20 cellular contexts compared by ENCODE assay signal in the genomic region with DNA sequence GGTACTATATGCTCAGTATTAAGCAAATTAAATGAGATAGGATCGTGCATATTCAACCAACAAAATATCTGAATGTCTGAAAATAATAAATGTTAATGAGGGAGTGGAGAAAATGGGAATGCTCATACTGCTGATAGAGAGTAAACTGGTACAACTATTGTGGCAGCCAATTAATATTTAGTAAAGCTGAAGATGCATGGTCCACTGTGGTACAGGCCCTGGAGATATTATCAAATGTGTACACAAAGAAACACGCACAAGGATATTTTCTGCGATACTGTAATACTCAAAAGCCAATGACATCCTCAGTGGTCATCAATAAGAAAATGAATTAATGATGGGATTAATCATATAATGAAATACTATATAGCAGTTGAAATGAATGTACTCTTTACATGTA. TPM values are rescaled to one million over a fixed set of nuclear protein-coding genes. Genes with fewer than 3 reads are reported as not detected.
A peak's percentile ranks its signal among the peaks of the same experiment; 100 is the strongest.
DNase-seq lines count a peak whose midpoint lies in the region; ATAC-seq and TF ChIP-seq lines count a peak whose summit lies in the region.
"Had no signal": no experiment of that assay in that cellular context is flagged by ENCODE, and none has a peak within 500 bp of the region (broad histone marks: within the 10 kb centered on the region; RNA-seq: fewer than 3 reads in every experiment).

No MANE protein-coding gene starts in this region.

- H3K9me3 Mint-ChIP-seq in activated naive CD4-positive, alpha-beta T cell treated with anti-CD3 and anti-CD28 coated beads, Interleukin-2, amount 50 U/mL, for 24 hours, result no peaks in the 10 kb centered on the region
- H3K9me3 Mint-ChIP-seq in central memory CD8-positive, alpha-beta T cell, result no peaks in the 10 kb centered on the region

- DNase-seq in activated naive CD4-positive, alpha-beta T cell (lab: John Stamatoyannopoulos, UW), result no peak
- no peak for DNase-seq in central memory CD8-positive, alpha-beta T cell (ENCODE audit: low spot score in 2 of 2)
- no peak for DNase-seq in right atrium auricular region (ENCODE audit: low spot score)
- no peak for DNase-seq in stimulated activated naive CD4-positive, alpha-beta T cell treated with Interleukin-2 at 50 U/mL for 16 hours (lab: John Stamatoyannopoulos, UW)
- DNase-seq in SIG-M5 treated with dmso at 0.1 percent for 504 hours (lab: John Stamatoyannopoulos, UW; ENCODE audit: unreplicated experiment), result no peak
- DNase-seq: DMS79, GM23248, NCI-H1417 treated with DMSO at 0.1 percent for 48 hours, NCI-H187 treated with DMSO at 0.1 percent for 48 hours, NCI-H2227 treated with DMSO at 0.1 percent for 48 hours, NCI-H510A treated with DMSO at 0.1 percent for 48 hours, NCI-H774, OCI-M1, Right ventricle myocardium superior had no signal

- no peaks in the 10 kb centered on the region for H3K9me3 ChIP-seq in right atrium auricular region
- H3K9me3 ChIP-seq: A549, BLaER1, HAP-1 had no signal

- no peaks in the 10 kb centered on the region for H3K4me1 ChIP-seq in right atrium auricular region
- H3K4me1 ChIP-seq: A549, HAP-1 had no signal

- H3K27ac ChIP-seq in right atrium auricular region, result no peak overlapping the region
- H3K27ac ChIP-seq: A549, BLaER1, GM23248, HL-60 had no signal

- TF ChIP-seq CTCF in right atrium auricular region (IDR thresholded peaks at IDR 0.05), result no peak

- H3K36me3 Mint-ChIP-seq in activated naive CD4-positive, alpha-beta T cell treated with anti-CD3 and anti-CD28 coated beads, Interleukin-2, amount 50 U/mL, for 24 hours, result peaks cover 27% of the 10 kb centered on the region
- peaks cover 17% of the 10 kb centered on the region for H3K36me3 Mint-ChIP-seq in central memory CD8-positive, alpha-beta T cell (ENCODE audit: insufficient read depth)

- H3K4me3 Mint-ChIP-seq in activated naive CD4-positive, alpha-beta T cell treated with anti-CD3 and anti-CD28 coated beads, Interleukin-2, amount 50 U/mL, for 24 hours, result no peak overlapping the region
- H3K4me3 Mint-ChIP-seq in central memory CD8-positive, alpha-beta T cell, result no peak overlapping the region

- H3K4me3 ChIP-seq in right atrium auricular region, result no peak overlapping the region
- H3K4me3 ChIP-seq: A549, BLaER1, GM23248, HAP-1 had no signal

- no peak for ATAC-seq in GM18505 (IDR thresholded peaks at IDR 0.05; ENCODE audit: unreplicated experiment)
- no peak for ATAC-seq in central memory CD8-positive, alpha-beta T cell (replicated peaks; ENCODE audit: extremely low read depth, poor library complexity, severe bottlenecking)
- ATAC-seq: A549 had no signal

- peak overlapping the region; percentile 77 for H3K27ac Mint-ChIP-seq in activated naive CD4-positive, alpha-beta T cell treated with anti-CD3 and anti-CD28 coated beads, Interleukin-2, amount 50 U/mL, for 24 hours
- peak overlapping the region; percentile 12 for H3K27ac Mint-ChIP-seq in central memory CD8-positive, alpha-beta T cell (ENCODE audit: low read depth)

- no peaks in the 10 kb centered on the region for H3K27me3 Mint-ChIP-seq in activated naive CD4-positive, alpha-beta T cell treated with anti-CD3 and anti-CD28 coated beads, Interleukin-2, amount 50 U/mL, for 24 hours
- H3K27me3 Mint-ChIP-seq in central memory CD8-positive, alpha-beta T cell, result no peaks in the 10 kb centered on the region

- peaks cover 53% of the 10 kb centered on the region for H3K4me1 Mint-ChIP-seq in activated naive CD4-positive, alpha-beta T cell treated with anti-CD3 and anti-CD28 coated beads, Interleukin-2, amount 50 U/mL, for 24 hours
- H3K4me1 Mint-ChIP-seq in central memory CD8-positive, alpha-beta T cell, result peaks cover 17% of the 10 kb centered on the region

- peaks cover 2% of the 10 kb centered on the region for H3K36me3 ChIP-seq in right atrium auricular region

- H3K27me3 ChIP-seq in right atrium auricular region, result no peaks in the 10 kb centered on the region
- H3K27me3 ChIP-seq: BLaER1 had no signal

- peak; percentile 41 for TF ChIP-seq POLR2A in GM18505 (IDR thresholded peaks at IDR 0.05; ENCODE audit: borderline replicate concordance, extremely low read depth, insufficient read depth, insufficient read length)

RNA-seq across cellular contexts. Expression of a gene that starts 25.1 kb away (rescaled TPM):
- total RNA-seq in right atrium auricular region, result 10 to 100 TPM; 25.9 to 35.7 TPM

RNA-seq across cellular contexts. Expression of a gene that starts 56.9 kb away (rescaled TPM):
- 10 to 100 TPM; 12.3 to 15.6 TPM for total RNA-seq in right atrium auricular region
